11 cellular contexts compared by ENCODE assay signal in the genomic region with DNA sequence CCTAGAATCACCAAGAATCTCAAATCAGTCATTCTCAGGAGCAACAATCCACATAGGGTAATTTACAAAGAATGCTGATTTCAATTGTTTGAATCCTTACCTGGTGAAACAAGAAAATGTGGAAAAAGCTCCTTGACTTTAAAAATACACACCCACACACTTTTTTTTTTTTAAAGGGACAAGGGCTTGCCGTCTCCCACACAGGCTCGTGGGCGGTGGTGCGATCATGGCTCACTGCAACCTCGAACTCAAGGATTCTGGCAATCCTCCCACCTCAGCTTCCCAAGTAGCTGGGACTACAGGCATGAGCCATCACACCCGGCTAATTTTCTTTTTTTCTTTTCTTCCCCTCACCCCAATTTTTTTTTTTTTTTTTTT. TPM values are rescaled to one million over a fixed set of nuclear protein-coding genes. Genes with fewer than 3 reads are reported as not detected.
DNase-seq lines count a peak whose midpoint lies in the region; TF ChIP-seq lines count a peak whose summit lies in the region.
"Had no signal": no experiment of that assay in that cellular context is flagged by ENCODE, and none has a peak within 500 bp of the region (broad histone marks: within the 10 kb centered on the region; RNA-seq: fewer than 3 reads in every experiment).

No MANE protein-coding gene starts in this region.

- 48% methylated on average over 6 of the region's 6 CpGs for WGBS in lower leg skin, 2 donors
- 0 to 25% methylated on average over 1 to 6 of the region's 6 CpGs for WGBS in transverse colon (ENCODE audit: low coverage in 1 of 2), 2 donors

- H3K4me1 ChIP-seq in colonic mucosa (peaks cover 7% of the 10 kb centered on the region), transverse colon (peaks cover 13 to 27% (median 24%) of the 10 kb centered on the region in 4 donors)

- H3K27me3 ChIP-seq in MG63 (no peaks in the 10 kb centered on the region), colonic mucosa (no peaks in the 10 kb centered on the region), transverse colon (no peaks in the 10 kb centered on the region)

- TF ChIP-seq EP300 in transverse colon (IDR thresholded peaks at IDR 0.05; ENCODE audit: low read depth): no peak

- no peaks in the 10 kb centered on the region for H3K36me3 ChIP-seq in MG63
- no peaks in the 10 kb centered on the region for H3K36me3 ChIP-seq in colonic mucosa
- H3K36me3 ChIP-seq in transverse colon: no peaks in the 10 kb centered on the region
- H3K36me3 ChIP-seq: WERI-Rb-1 had no signal

- TF ChIP-seq CTCF in colonic mucosa (IDR thresholded peaks at IDR 0.05) (no peak), lower leg skin (IDR thresholded peaks at IDR 0.05) (no peak), transverse colon (IDR thresholded peaks at IDR 0.05) (no peak)

- DNase-seq in MG63: peak; percentile 43
- DNase-seq in colonic mucosa: peak; percentile 29
- peak; percentile 14 to 49 for DNase-seq in lower leg skin (ENCODE audit: low spot score in 2 of 2)
- no peak for DNase-seq in transverse colon
- no peak for DNase-seq in posterior cingulate gyrus
- DNase-seq in 8988T: no peak
- no peak for DNase-seq in NCI-H1092 (lab: John Stamatoyannopoulos, UW)
- DNase-seq: activated effector memory CD4-positive, alpha-beta T cell treated with anti-CD3 and anti-CD28 coated beads, Interleukin-2, amount 50 U/mL, for 16 hours; effector CD8-positive, alpha-beta T cell; NCI-H146; WERI-Rb-1 had no signal

- TF ChIP-seq POLR2A in lower leg skin (IDR thresholded peaks at IDR 0.05) (no peak), transverse colon (IDR thresholded peaks at IDR 0.05) (no peak)

- no peak overlapping the region for H3K9ac ChIP-seq in colonic mucosa (ENCODE audit: low read depth in 2 of 2, low read length in 2 of 2)

- H3K9me3 ChIP-seq in MG63: no peaks in the 10 kb centered on the region
- no peaks in the 10 kb centered on the region for H3K9me3 ChIP-seq in colonic mucosa
- no peaks in the 10 kb centered on the region for H3K9me3 ChIP-seq in transverse colon

- in situ Hi-C loops in transverse colon (cut with MboI; ENCODE audit: low pct_ligation_motif_present in 1 of 4, low pct_unique_long_range_greater_than_20kb in 1 of 4, low sequenced_read_pairs in 3 of 4): no loop called here

- intact Hi-C loops in colonic mucosa (cut with DNase I): no loop called here
- intact Hi-C loops in lower leg skin (cut with DNase I; ENCODE audit: low total_unique reads): no loop called here
- intact Hi-C loops in transverse colon (cut with DNase I; ENCODE audit: low total_unique reads): no loop called here
- intact Hi-C loops in posterior cingulate gyrus (cut with DNase I): no loop called here

- H3K4me3 ChIP-seq in MG63: no peak overlapping the region
- H3K4me3 ChIP-seq in colonic mucosa: no peak overlapping the region
- H3K4me3 ChIP-seq in lower leg skin (ENCODE audit: low read depth, poor library complexity, severe bottlenecking): no peak overlapping the region
- no peak overlapping the region for H3K4me3 ChIP-seq in transverse colon

- H3K27ac ChIP-seq in colonic mucosa (peak overlapping the region; percentile 75), transverse colon (peak overlapping the region; percentile 71 to 81 (median 76))
- H3K27ac ChIP-seq: WERI-Rb-1 had no signal

RNA-seq across cellular contexts. Expression of gene PARD6B, which starts 30.7 kb away (rescaled TPM):
- total RNA-seq in MG63 (2014; rRNA removed; shearing (Covaris generic); ENCODE audit: low replicate concordance): 2.0 and 2.4 TPM in 2 replicates
- total RNA-seq in colonic mucosa (10 to 100 TPM; 16.6 to 35.6 TPM), lower leg skin (10 to 100 TPM; 10.5 to 11.8 (median 10.9) TPM), transverse colon (10 to 100 TPM in 3 of 4 donors, 1 to 10 TPM in 1; 1.2 to 34.8 (median 17.2) TPM)

RNA-seq across cellular contexts. Expression of gene BCAS4, which starts 32.8 kb away (rescaled TPM):
- total RNA-seq in MG63 (2014; rRNA removed; shearing (Covaris generic); ENCODE audit: low replicate concordance): 13.1 and 23.4 TPM in 2 replicates
- total RNA-seq in colonic mucosa: 1 to 10 TPM; 1.1 to 2.7 TPM
- total RNA-seq in lower leg skin: 1 to 10 TPM; 1.3 to 7.7 (median 3.5) TPM
- 10 to 100 TPM in 1 of 4 donors, 1 to 10 TPM in 2, not detected in 1; 3.3 to 16.5 (median 4.0) TPM for total RNA-seq in transverse colon

Comparison
In these comparisons a context has a peak if more than half of its experiments do, and no peak if none do; other contexts are left out.
1. DNase-seq: peak in MG63 (single experiment), colonic mucosa (single experiment) and lower leg skin (2 of 2); none in transverse colon (single experiment), posterior cingulate gyrus (0 of 10), 8988T (single experiment) and NCI-H1092 (single experiment).